In genomic region chr11:65003968-65004367, GRCh38 we compare ENCODE assay signal across 16 cellular contexts. TPM values are rescaled to one million over a fixed set of nuclear protein-coding genes. Genes with fewer than 3 reads are reported as not detected.
"Had no signal": no experiment of that assay in that cellular context is flagged by ENCODE, and none has a peak within 500 bp of the region (broad histone marks: within the 10 kb centered on the region; RNA-seq: fewer than 3 reads in every experiment).

No MANE protein-coding gene starts in this region.

RNA-seq across cellular contexts. Expression of gene BATF2, which starts 7.2 kb away (rescaled TPM):
- total RNA-seq: activated naive CD4-positive, alpha-beta T cell treated with anti-CD3 and anti-CD28 coated beads for 36 hours; activated naive CD4-positive, alpha-beta T cell treated with anti-CD3 and anti-CD28 coated beads, Interleukin-2, amount 50 U/mL, for 72 hours; activated T-helper 1 cell treated with anti-CD3 and anti-CD28 coated beads, Interleukin-12 subunit alpha, Interleukin-12 subunit beta, Interleukin-2, Interleukin-4 antibody, amounts not matched to agents 30 ng/mL and 10 ng/mL and 1 ng/mL, durations not matched to agents 14 hours and 24 hours and 36 hours; chondrocyte had no signal
- polyA plus RNA-seq: cardiac muscle cell had no signal

RNA-seq across cellular contexts. Expression of gene MAJIN, which starts 32.1 kb away (rescaled TPM):
- total RNA-seq: activated naive CD8-positive, alpha-beta T cell treated with anti-CD3 and anti-CD28 coated beads, Interleukin-2, amount 10 ng/mL, durations not matched to agents 7 days and 5 days; activated T-cell treated with anti-CD3 and anti-CD28 coated beads, Interleukin-2, amount 50 U/mL, for 4 hours; activated T-helper 1 cell treated with anti-CD3 and anti-CD28 coated beads, Interleukin-12 subunit alpha, Interleukin-12 subunit beta, Interleukin-2, Interleukin-4 antibody, amounts not matched to agents 30 ng/mL and 10 ng/mL and 1 ng/mL, durations not matched to agents 14 hours and 24 hours and 36 hours; activated T-helper 2 cell treated with anti-CD3 and anti-CD28 coated beads, Interferon-gamma antibody, Interleukin-2, Interleukin-4, amounts not matched to agents 10 μg/mL and 5 μg/mL and 100 μg/mL, durations not matched to agents 14 hours and 24 hours and 36 hours; adrenal gland; aorta; ascending aorta; astrocyte; breast epithelium; bronchial epithelial cell; cardiac muscle cell; cardiac septum; cerebellum; chondrocyte had no signal
- polyA plus RNA-seq: aorta had no signal
